ENCODE assay signal across 1 cellular context in the genomic region with DNA sequence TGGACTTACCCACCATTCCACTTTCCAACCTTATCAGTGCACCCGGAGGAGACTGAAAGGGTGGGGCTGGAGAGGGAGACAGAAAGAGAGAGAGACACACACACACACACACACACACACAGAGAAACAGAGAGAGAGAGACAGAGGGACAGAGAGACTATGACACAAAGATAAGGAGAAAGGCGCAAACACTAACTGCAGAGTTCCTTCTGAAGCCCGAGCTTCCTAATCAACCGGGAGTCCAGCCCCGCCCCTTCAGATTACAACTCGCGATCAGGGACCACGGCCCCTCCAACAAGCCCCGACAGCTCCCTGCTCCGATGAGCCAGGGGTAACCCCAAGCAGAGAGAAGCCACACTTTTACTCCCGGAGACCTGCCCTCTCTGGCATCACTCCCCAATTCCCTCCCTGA.
TF ChIP-seq lines count a peak whose summit lies in the region.

No MANE protein-coding gene starts in this region.

TF ChIP-seq in WTC11, 78 proteins besides CTCF, POLR2A, EP300 and RAD21 (continued from another document):
- TF ChIP-seq, protein P1, sequence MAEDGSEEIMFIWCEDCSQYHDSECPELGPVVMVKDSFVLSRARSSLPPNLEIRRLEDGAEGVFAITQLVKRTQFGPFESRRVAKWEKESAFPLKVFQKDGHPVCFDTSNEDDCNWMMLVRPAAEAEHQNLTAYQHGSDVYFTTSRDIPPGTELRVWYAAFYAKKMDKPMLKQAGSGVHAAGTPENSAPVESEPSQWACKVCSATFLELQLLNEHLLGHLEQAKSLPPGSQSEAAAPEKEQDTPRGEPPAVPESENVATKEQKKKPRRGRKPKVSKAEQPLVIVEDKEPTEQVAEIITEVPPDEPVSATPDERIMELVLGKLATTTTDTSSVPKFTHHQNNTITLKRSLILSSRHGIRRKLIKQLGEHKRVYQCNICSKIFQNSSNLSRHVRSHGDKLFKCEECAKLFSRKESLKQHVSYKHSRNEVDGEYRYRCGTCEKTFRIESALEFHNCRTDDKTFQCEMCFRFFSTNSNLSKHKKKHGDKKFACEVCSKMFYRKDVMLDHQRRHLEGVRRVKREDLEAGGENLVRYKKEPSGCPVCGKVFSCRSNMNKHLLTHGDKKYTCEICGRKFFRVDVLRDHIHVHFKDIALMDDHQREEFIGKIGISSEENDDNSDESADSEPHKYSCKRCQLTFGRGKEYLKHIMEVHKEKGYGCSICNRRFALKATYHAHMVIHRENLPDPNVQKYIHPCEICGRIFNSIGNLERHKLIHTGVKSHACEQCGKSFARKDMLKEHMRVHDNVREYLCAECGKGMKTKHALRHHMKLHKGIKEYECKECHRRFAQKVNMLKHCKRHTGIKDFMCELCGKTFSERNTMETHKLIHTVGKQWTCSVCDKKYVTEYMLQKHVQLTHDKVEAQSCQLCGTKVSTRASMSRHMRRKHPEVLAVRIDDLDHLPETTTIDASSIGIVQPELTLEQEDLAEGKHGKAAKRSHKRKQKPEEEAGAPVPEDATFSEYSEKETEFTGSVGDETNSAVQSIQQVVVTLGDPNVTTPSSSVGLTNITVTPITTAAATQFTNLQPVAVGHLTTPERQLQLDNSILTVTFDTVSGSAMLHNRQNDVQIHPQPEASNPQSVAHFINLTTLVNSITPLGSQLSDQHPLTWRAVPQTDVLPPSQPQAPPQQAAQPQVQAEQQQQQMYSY (CRISPR knock-in tag; IDR thresholded peaks at IDR 0.05) = no peak
TF ChIP-seq in WTC11: peak in this region for 0.
